ENCODE assay signal across 31 cellular contexts in the genomic region with DNA sequence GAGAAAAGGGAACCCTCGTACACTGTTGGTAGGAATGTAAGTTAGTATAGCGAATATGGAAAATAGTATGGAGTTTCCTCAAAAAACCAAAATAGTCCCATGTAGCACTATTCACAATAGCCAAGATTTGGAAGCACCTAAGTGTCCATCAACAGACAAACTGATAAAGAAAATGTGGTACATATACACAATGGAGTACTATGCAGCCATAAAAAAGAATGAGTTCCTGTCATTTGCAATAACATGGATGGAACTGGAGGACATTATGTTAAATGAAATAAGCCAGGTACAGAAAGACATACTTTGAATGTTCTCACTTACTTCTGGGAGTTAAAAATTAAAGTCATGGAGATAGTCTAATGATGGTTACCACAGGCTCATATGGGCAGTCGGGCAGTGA.
"Had no signal": no experiment of that assay in that cellular context is flagged by ENCODE, and none has a peak within 500 bp of the region (broad histone marks: within the 10 kb centered on the region; RNA-seq: fewer than 3 reads in every experiment).

No MANE protein-coding gene starts in this region.

- H3K27ac ChIP-seq: left lung, lower lobe of right lung, pancreas, prostate gland, skin epidermis, stomach, testis, thyroid gland, transverse colon, upper lobe of left lung, vagina had no signal

- H3K27ac Mint-ChIP-seq: nephron; stimulated activated naive B cell treated with anti-CD40 and anti-IgM and Interleukin-4, amounts not matched to agents 10 μg/mL and 1 μg/mL and 100 μg/mL, for 72 hours had no signal

- ATAC-seq: left colon; left lung; lower lobe of right lung; naive thymus-derived CD8-positive, alpha-beta T cell; pancreas; right cardiac atrium; sciatic nerve; stimulated activated naive B cell treated with anti-CD40 and anti-IgM and Interleukin-4, amounts not matched to agents 10 μg/mL and 1 μg/mL and 100 μg/mL, for 72 hours; stimulated activated naive CD8-positive, alpha-beta T cell treated with anti-CD3 and anti-CD28 coated beads, Interleukin-15, Interleukin-2, amounts not matched to agents 100 U/mL and 50 U/mL, for 24 hours had no signal

- H3K36me3 ChIP-seq: left lung, lower lobe of right lung, pancreas, prostate gland, thyroid gland, transverse colon, upper lobe of left lung, vagina had no signal

- FAIRE-seq: islet of Langerhans, kidney, pancreas had no signal

- H3K9me3 ChIP-seq: pancreas, prostate gland, testis, thyroid gland, upper lobe of left lung, vagina had no signal

- DNase-seq: immature natural killer cell; kidney; left colon; left lung; lower lobe of right lung; mammary epithelial cell; mesenchymal stem cell; naive thymus-derived CD8-positive, alpha-beta T cell; nucleus accumbens; pancreas; posterior cingulate gyrus; retina; right cardiac atrium; stimulated activated CD4-positive, alpha-beta T cell treated with anti-CD3 and anti-CD28 coated beads, Interleukin-12 subunit alpha, Interleukin-12 subunit beta, amount 100 ng/mL, for 4 hours; stimulated activated CD4-positive, alpha-beta T cell treated with anti-CD3 and anti-CD28 coated beads, Interleukin-15, amount 100 ng/mL, for 24 hours; stimulated activated CD4-positive, alpha-beta T cell treated with anti-CD3 and anti-CD28 coated beads, Interleukin-2, amount 100 ng/mL, for 24 hours; stimulated activated CD4-positive, alpha-beta T cell treated with anti-CD3 and anti-CD28 coated beads, Interleukin-4, amount 100 ng/mL, for 1 hour; stimulated activated naive B cell treated with anti-CD40 and anti-IgM and Interleukin-4, amounts not matched to agents 10 μg/mL and 1 μg/mL and 100 μg/mL, for 72 hours; stimulated activated naive CD8-positive, alpha-beta T cell treated with anti-CD3 and anti-CD28 coated beads, Interleukin-15, Interleukin-2, amounts not matched to agents 100 U/mL and 50 U/mL, for 24 hours; stomach; testis; thyroid gland; transverse colon; upper lobe of left lung had no signal

- H3K4me1 ChIP-seq: lower lobe of right lung, prostate gland, stomach, testis, transverse colon, upper lobe of left lung, vagina had no signal

- H3K27me3 ChIP-seq: left lung, pancreas, stomach, testis, thyroid gland, transverse colon, upper lobe of left lung, vagina had no signal

- H3K4me1 Mint-ChIP-seq: nephron, neural crest cell had no signal

- H3K27me3 Mint-ChIP-seq: naive thymus-derived CD8-positive, alpha-beta T cell; stimulated activated naive B cell treated with anti-CD40 and anti-IgM and Interleukin-4, amounts not matched to agents 10 μg/mL and 1 μg/mL and 100 μg/mL, for 72 hours had no signal

- H3K4me3 Mint-ChIP-seq: immature natural killer cell; naive thymus-derived CD8-positive, alpha-beta T cell; nephron; neural crest cell; stimulated activated naive B cell treated with anti-CD40 and anti-IgM and Interleukin-4, amounts not matched to agents 10 μg/mL and 1 μg/mL and 100 μg/mL, for 72 hours had no signal

- H3K4me3 ChIP-seq: left lung, lower lobe of right lung, pancreas, prostate gland, skin epidermis, stomach, testis, thyroid gland, transverse colon, upper lobe of left lung, vagina had no signal
